In the genomic region with DNA sequence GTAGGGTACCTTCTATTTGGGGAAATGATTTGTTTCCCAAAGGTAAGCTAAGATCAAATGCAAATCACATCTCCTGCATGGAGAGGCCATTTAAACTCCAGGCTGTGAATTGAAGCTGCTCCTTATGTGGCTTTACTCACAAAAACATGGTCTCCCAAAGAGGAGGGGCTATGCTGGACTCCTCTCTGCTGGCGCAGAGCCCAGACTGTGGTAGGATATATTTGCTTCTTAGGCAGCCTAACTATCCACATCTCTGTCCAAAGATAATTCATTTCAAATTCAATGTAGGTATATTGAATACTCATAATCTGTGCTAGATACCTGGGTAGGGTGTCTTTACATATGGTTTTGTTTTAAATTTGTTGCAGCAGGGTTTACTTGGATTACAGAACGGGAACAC, we compare ENCODE assay signal across 28 cellular contexts.
DNase-seq lines count a peak whose midpoint lies in the region; ATAC-seq and TF ChIP-seq lines count a peak whose summit lies in the region.
"Had no signal": no experiment of that assay in that cellular context is flagged by ENCODE, and none has a peak within 500 bp of the region (broad histone marks: within the 10 kb centered on the region; RNA-seq: fewer than 3 reads in every experiment).

No MANE protein-coding gene starts in this region.

- no peak overlapping the region for H3K9ac ChIP-seq in mesendoderm (ENCODE audit: low read length)

- no peak overlapping the region for H3K27ac Mint-ChIP-seq in T-helper 17 cell
- H3K27ac Mint-ChIP-seq: activated naive CD4-positive, alpha-beta T cell treated with anti-CD3 and anti-CD28 coated beads, Interleukin-2, amount 10 ng/mL, durations not matched to agents 7 days and 5 days; activated T-helper 1 cell treated with anti-CD3 and anti-CD28 coated beads, Interleukin-12 subunit alpha, Interleukin-12 subunit beta, Interleukin-2, Interleukin-4 antibody, amounts not matched to agents 30 ng/mL and 10 ng/mL and 1 ng/mL, durations not matched to agents 14 hours and 24 hours and 36 hours had no signal

- H2BK120ac ChIP-seq in mesendoderm (ENCODE audit: low read depth, low read length), result no peak overlapping the region

- no peaks in the 10 kb centered on the region for H3K79me2 ChIP-seq in mesendoderm (ENCODE audit: control insufficient read depth, insufficient read depth, low read length)

- DNase-seq in left ventricle myocardium superior, result no peak
- DNase-seq in left ventricle myocardium inferior, result no peak
- DNase-seq in NCI-H187 (lab: John Stamatoyannopoulos, UW), result peak; percentile 33 to 38
- DNase-seq in astrocyte of the hippocampus (ENCODE audit: low read depth, low spot score), result peak; percentile 80
- no peak for DNase-seq in mesendoderm
- no peak for DNase-seq in KBM-7
- DNase-seq in T-helper 17 cell, result no peak
- DNase-seq: activated CD4-positive, alpha-beta T cell treated with anti-CD3 and anti-CD28 coated beads, Interleukin-2, amount 50 U/mL, for 48 hours; activated CD4-positive, CD25-positive, alpha-beta regulatory T cell; activated CD8-positive, alpha-beta memory T cell treated with anti-CD3 and anti-CD28 coated beads, Interleukin-2, amount 50 U/mL, for 4 hours; activated naive CD4-positive, alpha-beta T cell treated with anti-CD3 and anti-CD28 coated beads, Interleukin-2, amount 10 ng/mL, durations not matched to agents 7 days and 5 days; DND-41; effector CD4-positive, alpha-beta T cell; head of caudate nucleus; kidney glomerular epithelial cell; mucosa of descending colon; NCI-H1436 treated with DMSO at 0.1 percent for 48 hours; NCI-H2171 treated with DMSO at 0.1 percent for 48 hours; ovary; retina; stimulated activated CD4-positive, alpha-beta T cell treated with anti-CD3 and anti-CD28 coated beads, Interleukin-1b, Interleukin-23, amount 100 ng/mL, for 48 hours; T-helper 1 cell had no signal

- H3K9me3 ChIP-seq in left ventricle myocardium inferior (replicated peaks) (no peaks in the 10 kb centered on the region), T-helper 17 cell (ENCODE audit: control insufficient read depth, low read length, poor library complexity, severe bottlenecking) (no peaks in the 10 kb centered on the region)
- H3K9me3 ChIP-seq: mucosa of descending colon, ovary, SJSA1, tibial nerve had no signal

- ATAC-seq in left ventricle myocardium superior, result peak; percentile 20
- ATAC-seq in T-helper 17 cell, result no peak
- ATAC-seq: GM12878, mucosa of descending colon had no signal

- H3K79me1 ChIP-seq in mesendoderm (ENCODE audit: low read length), result no peaks in the 10 kb centered on the region

- H3K4me3 ChIP-seq in left ventricle myocardium inferior (no peak overlapping the region), mesendoderm (ENCODE audit: low read length) (no peak overlapping the region)
- H3K4me3 ChIP-seq: GM12878, lung, mucosa of descending colon, ovary, SJSA1, smooth muscle cell, tibial nerve had no signal

- H3K27ac ChIP-seq in left ventricle myocardium inferior (replicated peaks) (no peak overlapping the region), mesendoderm (ENCODE audit: low read depth, low read length) (no peak overlapping the region)
- H3K27ac ChIP-seq: ovary, SJSA1, tibial nerve had no signal

- no CpG with 5 or more reads among the region's 2 CpGs for WGBS in mesendoderm (ENCODE audit: extremely low coverage, insufficient coverage, low lambda C conversion rate)

- no peak overlapping the region for H2BK5ac ChIP-seq in mesendoderm (ENCODE audit: low read length)

- H3K36me3 ChIP-seq in left ventricle myocardium inferior (no peaks in the 10 kb centered on the region), mesendoderm (ENCODE audit: control insufficient read depth, insufficient read depth, low read length) (no peaks in the 10 kb centered on the region)
- H3K36me3 ChIP-seq: ovary, SJSA1, tibial nerve had no signal

- H3K36me3 Mint-ChIP-seq in T-helper 17 cell (ENCODE audit: low read depth), result no peaks in the 10 kb centered on the region
- H3K36me3 Mint-ChIP-seq: activated naive CD4-positive, alpha-beta T cell treated with anti-CD3 and anti-CD28 coated beads, Interleukin-2, amount 10 ng/mL, durations not matched to agents 7 days and 5 days had no signal

- H4K8ac ChIP-seq in mesendoderm (ENCODE audit: low read depth, low read length), result no peak overlapping the region

- no peak overlapping the region for H2AK5ac ChIP-seq in mesendoderm (ENCODE audit: low read length)

- no peak overlapping the region for H4K5ac ChIP-seq in mesendoderm (ENCODE audit: low read length)

- no peak overlapping the region for H3K4me2 ChIP-seq in mesendoderm (ENCODE audit: low read length)
- H3K4me2 ChIP-seq: smooth muscle cell had no signal

- H3K4me1 ChIP-seq in left ventricle myocardium inferior (no peaks in the 10 kb centered on the region), mesendoderm (ENCODE audit: control insufficient read depth, low read depth, low read length) (no peaks in the 10 kb centered on the region)
- H3K4me1 ChIP-seq: SJSA1, tibial nerve had no signal

- H3K18ac ChIP-seq in mesendoderm (ENCODE audit: low read length), result no peak overlapping the region

- no peak overlapping the region for H3K23ac ChIP-seq in mesendoderm (ENCODE audit: low read length)

- peaks cover 2% of the 10 kb centered on the region for H3K4me1 Mint-ChIP-seq in T-helper 17 cell
- H3K4me1 Mint-ChIP-seq: activated naive CD4-positive, alpha-beta T cell treated with anti-CD3 and anti-CD28 coated beads, Interleukin-2, amount 10 ng/mL, durations not matched to agents 7 days and 5 days had no signal

- in situ Hi-C loops in KBM-7 (cut with MboI; ENCODE audit: low pct_unique_long_range_greater_than_20kb, low sequenced_read_pairs), result no loop called here

- H3K4me3 Mint-ChIP-seq in T-helper 17 cell, result no peak overlapping the region
- H3K4me3 Mint-ChIP-seq: activated naive CD4-positive, alpha-beta T cell treated with anti-CD3 and anti-CD28 coated beads, Interleukin-2, amount 10 ng/mL, durations not matched to agents 7 days and 5 days; activated T-helper 1 cell treated with anti-CD3 and anti-CD28 coated beads, Interleukin-12 subunit alpha, Interleukin-12 subunit beta, Interleukin-2, Interleukin-4 antibody, amounts not matched to agents 30 ng/mL and 10 ng/mL and 1 ng/mL, durations not matched to agents 14 hours and 24 hours and 36 hours had no signal

- TF ChIP-seq CTCF in left ventricle myocardium inferior (IDR thresholded peaks at IDR 0.05; ENCODE audit: borderline replicate concordance), result no peak

- H3K4ac ChIP-seq in mesendoderm (ENCODE audit: low read depth, low read length), result no peak overlapping the region

- peaks cover 39% of the 10 kb centered on the region for H3K27me3 Mint-ChIP-seq in T-helper 17 cell
- H3K27me3 Mint-ChIP-seq: activated naive CD4-positive, alpha-beta T cell treated with anti-CD3 and anti-CD28 coated beads, Interleukin-2, amount 10 ng/mL, durations not matched to agents 7 days and 5 days had no signal

- H3K27me3 ChIP-seq in left ventricle myocardium inferior (ENCODE audit: low read depth) (peaks cover 8% of the 10 kb centered on the region), mesendoderm (ENCODE audit: insufficient read depth, low read length, poor library complexity) (no peaks in the 10 kb centered on the region)
- H3K27me3 ChIP-seq: ovary, tibial nerve had no signal

- H2BK15ac ChIP-seq in mesendoderm (replicated peaks; ENCODE audit: low read depth), result no peak overlapping the region

- intact Hi-C loops in left ventricle myocardium superior (cut with micrococcal nuclease), result no loop called here
- intact Hi-C loops in left ventricle myocardium inferior (cut with micrococcal nuclease), result no loop called here

- H3K56ac ChIP-seq in mesendoderm (ENCODE audit: low read length), result no peak overlapping the region

Comparison
In these comparisons a context has a peak if more than half of its experiments do, and no peak if none do; other contexts are left out.
1. DNase-seq: peak in NCI-H187 (2 of 2) and astrocyte of the hippocampus (single experiment); none in left ventricle myocardium superior (single experiment), left ventricle myocardium inferior (single experiment), mesendoderm (single experiment), KBM-7 (single experiment) and T-helper 17 cell (0 of 3).